ENCODE assay signal across 1 cellular context in the genomic region with DNA sequence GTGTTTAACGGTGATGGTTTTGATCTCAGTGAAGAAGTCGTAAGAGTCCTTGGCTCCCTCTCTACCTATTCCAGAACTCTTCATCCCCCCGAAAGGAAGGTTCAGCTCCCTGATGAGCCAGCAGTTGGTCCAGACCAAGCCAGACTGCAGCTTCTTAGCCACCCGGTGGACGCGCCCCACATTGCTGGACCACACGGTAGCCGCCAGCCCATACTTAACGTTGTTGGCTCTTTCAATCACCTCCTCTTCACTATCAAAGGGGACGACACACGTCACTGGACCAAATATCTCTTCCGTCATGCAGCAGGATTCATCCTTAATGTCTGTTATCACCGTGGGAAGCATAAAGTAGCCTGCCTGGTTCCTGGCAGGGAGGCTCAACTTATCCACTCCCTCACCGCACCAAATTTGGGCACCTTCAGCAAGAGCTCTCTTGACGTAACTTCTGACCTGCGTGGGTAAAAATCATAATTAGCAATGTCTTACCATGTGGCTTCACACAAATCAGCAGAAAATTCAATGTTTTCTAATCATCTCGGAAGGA.
TF ChIP-seq lines count a peak whose summit lies in the region.

No MANE protein-coding gene starts in this region.

TF ChIP-seq in K562, 482 proteins besides CTCF, POLR2A, EP300 and RAD21:
- TF ChIP-seq NBN (IDR thresholded peaks at IDR 0.05; ENCODE audit: low read depth) (no peak), ZNF561 (CRISPR knock-in tag; conservative IDR thresholded peaks at IDR 0.05) (no peak), MYC (IDR thresholded peaks at IDR 0.05; ENCODE audit: low read depth, low read length) (no peak), MYC (CRISPR knock-in tag; IDR thresholded peaks at IDR 0.05; ENCODE audit: borderline replicate concordance, low read depth) (no peak), CBX8 (IDR thresholded peaks at IDR 0.05; ENCODE audit: borderline replicate concordance, extremely low read depth, low read depth, low read length, poor library complexity, severe bottlenecking) (no peak), ZNF507 (tag; conservative IDR thresholded peaks at IDR 0.05) (no peak), MTA1 (IDR thresholded peaks at IDR 0.05; ENCODE audit: borderline replicate concordance) (no peak), RBM17 (IDR thresholded peaks at IDR 0.05; ENCODE audit: borderline replicate concordance, low read depth, low read length) (no peak)
- TF ChIP-seq, protein P1, sequence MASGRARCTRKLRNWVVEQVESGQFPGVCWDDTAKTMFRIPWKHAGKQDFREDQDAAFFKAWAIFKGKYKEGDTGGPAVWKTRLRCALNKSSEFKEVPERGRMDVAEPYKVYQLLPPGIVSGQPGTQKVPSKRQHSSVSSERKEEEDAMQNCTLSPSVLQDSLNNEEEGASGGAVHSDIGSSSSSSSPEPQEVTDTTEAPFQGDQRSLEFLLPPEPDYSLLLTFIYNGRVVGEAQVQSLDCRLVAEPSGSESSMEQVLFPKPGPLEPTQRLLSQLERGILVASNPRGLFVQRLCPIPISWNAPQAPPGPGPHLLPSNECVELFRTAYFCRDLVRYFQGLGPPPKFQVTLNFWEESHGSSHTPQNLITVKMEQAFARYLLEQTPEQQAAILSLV (tag; IDR thresholded peaks at IDR 0.05): no peak
- TF ChIP-seq, protein P2, sequence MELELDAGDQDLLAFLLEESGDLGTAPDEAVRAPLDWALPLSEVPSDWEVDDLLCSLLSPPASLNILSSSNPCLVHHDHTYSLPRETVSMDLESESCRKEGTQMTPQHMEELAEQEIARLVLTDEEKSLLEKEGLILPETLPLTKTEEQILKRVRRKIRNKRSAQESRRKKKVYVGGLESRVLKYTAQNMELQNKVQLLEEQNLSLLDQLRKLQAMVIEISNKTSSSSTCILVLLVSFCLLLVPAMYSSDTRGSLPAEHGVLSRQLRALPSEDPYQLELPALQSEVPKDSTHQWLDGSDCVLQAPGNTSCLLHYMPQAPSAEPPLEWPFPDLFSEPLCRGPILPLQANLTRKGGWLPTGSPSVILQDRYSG (tag; conservative IDR thresholded peaks at IDR 0.05; ENCODE audit: low read depth): no peak
- TF ChIP-seq, protein P3, sequence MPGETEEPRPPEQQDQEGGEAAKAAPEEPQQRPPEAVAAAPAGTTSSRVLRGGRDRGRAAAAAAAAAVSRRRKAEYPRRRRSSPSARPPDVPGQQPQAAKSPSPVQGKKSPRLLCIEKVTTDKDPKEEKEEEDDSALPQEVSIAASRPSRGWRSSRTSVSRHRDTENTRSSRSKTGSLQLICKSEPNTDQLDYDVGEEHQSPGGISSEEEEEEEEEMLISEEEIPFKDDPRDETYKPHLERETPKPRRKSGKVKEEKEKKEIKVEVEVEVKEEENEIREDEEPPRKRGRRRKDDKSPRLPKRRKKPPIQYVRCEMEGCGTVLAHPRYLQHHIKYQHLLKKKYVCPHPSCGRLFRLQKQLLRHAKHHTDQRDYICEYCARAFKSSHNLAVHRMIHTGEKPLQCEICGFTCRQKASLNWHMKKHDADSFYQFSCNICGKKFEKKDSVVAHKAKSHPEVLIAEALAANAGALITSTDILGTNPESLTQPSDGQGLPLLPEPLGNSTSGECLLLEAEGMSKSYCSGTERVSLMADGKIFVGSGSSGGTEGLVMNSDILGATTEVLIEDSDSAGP (CRISPR knock-in tag; IDR thresholded peaks at IDR 0.05): no peak
